ENCODE assay signal across 29 cellular contexts in genomic region chr15:86630946-86631345, GRCh38.
"Had no signal": no experiment of that assay in that cellular context is flagged by ENCODE, and none has a peak within 500 bp of the region (broad histone marks: within the 10 kb centered on the region; RNA-seq: fewer than 3 reads in every experiment).

No MANE protein-coding gene starts in this region.

- H3K9me3 ChIP-seq: esophagus squamous epithelium, lower lobe of right lung, ovary, psoas muscle, spleen, testis, tibial artery, upper lobe of left lung had no signal

- H3K4me3 Mint-ChIP-seq: dendritic cell treated with granulocyte-macrophage colony-stimulating factor and Interleukin-4, amounts not matched to agents 40 ng/mL and 50 ng/mL, for 4 days; natural killer cell; stimulated activated memory B cell treated with anti-CD40 and anti-IgM and Interleukin-4, amounts not matched to agents 10 μg/mL and 1 μg/mL and 100 μg/mL, for 72 hours had no signal

- H3K27ac ChIP-seq: esophagus squamous epithelium, heart right ventricle, lower lobe of right lung, ovary, psoas muscle, sigmoid colon, spleen, testis, tibial artery, upper lobe of left lung had no signal

- H3K4me3 ChIP-seq: esophagus squamous epithelium, heart right ventricle, lower lobe of right lung, ovary, psoas muscle, sigmoid colon, spleen, testis, tibial artery, upper lobe of left lung had no signal

- FAIRE-seq: colon, endometrium, islet of Langerhans, urothelium cell line had no signal

- H3K36me3 ChIP-seq: esophagus squamous epithelium, heart right ventricle, lower lobe of right lung, ovary, sigmoid colon, spleen, tibial artery, upper lobe of left lung had no signal

- H3K27me3 Mint-ChIP-seq: dendritic cell treated with granulocyte-macrophage colony-stimulating factor and Interleukin-4, amounts not matched to agents 40 ng/mL and 50 ng/mL, for 4 days; stimulated activated memory B cell treated with anti-CD40 and anti-IgM and Interleukin-4, amounts not matched to agents 10 μg/mL and 1 μg/mL and 100 μg/mL, for 72 hours had no signal

- H3K9me3 Mint-ChIP-seq: dendritic cell treated with granulocyte-macrophage colony-stimulating factor and Interleukin-4, amounts not matched to agents 40 ng/mL and 50 ng/mL, for 4 days; natural killer cell; stimulated activated memory B cell treated with anti-CD40 and anti-IgM and Interleukin-4, amounts not matched to agents 10 μg/mL and 1 μg/mL and 100 μg/mL, for 72 hours had no signal

- H3K27me3 ChIP-seq: esophagus squamous epithelium, heart right ventricle, ovary, sigmoid colon, spleen, testis, tibial artery, upper lobe of left lung had no signal

- H3K27ac Mint-ChIP-seq: dendritic cell treated with granulocyte-macrophage colony-stimulating factor and Interleukin-4, amounts not matched to agents 40 ng/mL and 50 ng/mL, for 4 days; natural killer cell; stimulated activated memory B cell treated with anti-CD40 and anti-IgM and Interleukin-4, amounts not matched to agents 10 μg/mL and 1 μg/mL and 100 μg/mL, for 72 hours had no signal

- DNase-seq: effector CD8-positive, alpha-beta T cell; erythroblast; esophagus squamous epithelium; foreskin melanocyte; glutamatergic neuron; heart right ventricle; hippocampal formation; left ventricle myocardium superior; lower lobe of right lung; natural killer cell; occipital lobe; ovary; posterior cingulate gyrus; psoas muscle; right cardiac atrium; sigmoid colon; spleen; stimulated activated CD4-positive, alpha-beta T cell treated with anti-CD3 and anti-CD28 coated beads, Interleukin-4, amount 100 ng/mL, for 4 hours; stimulated activated naive CD8-positive, alpha-beta T cell treated with anti-CD3 and anti-CD28 coated beads, Interleukin-15, Interleukin-2, amounts not matched to agents 100 U/mL and 50 U/mL, for 24 hours; substantia nigra; testis; tibial artery; upper lobe of left lung had no signal

- H3K4me1 Mint-ChIP-seq: natural killer cell; stimulated activated memory B cell treated with anti-CD40 and anti-IgM and Interleukin-4, amounts not matched to agents 10 μg/mL and 1 μg/mL and 100 μg/mL, for 72 hours had no signal

- ATAC-seq: heart right ventricle; left ventricle myocardium superior; lower lobe of right lung; natural killer cell; psoas muscle; right cardiac atrium; stimulated activated memory B cell treated with anti-CD40 and anti-IgM and Interleukin-4, amounts not matched to agents 10 μg/mL and 1 μg/mL and 100 μg/mL, for 72 hours; stimulated activated naive CD8-positive, alpha-beta T cell treated with anti-CD3 and anti-CD28 coated beads, Interleukin-15, Interleukin-2, amounts not matched to agents 100 U/mL and 50 U/mL, for 24 hours had no signal

- H3K36me3 Mint-ChIP-seq: natural killer cell; stimulated activated memory B cell treated with anti-CD40 and anti-IgM and Interleukin-4, amounts not matched to agents 10 μg/mL and 1 μg/mL and 100 μg/mL, for 72 hours had no signal

- H3K4me1 ChIP-seq: esophagus squamous epithelium, heart right ventricle, lower lobe of right lung, psoas muscle, sigmoid colon, spleen, testis, tibial artery, upper lobe of left lung had no signal
